Comparison of ENCODE assay signal across 21 cellular contexts in the genomic region with DNA sequence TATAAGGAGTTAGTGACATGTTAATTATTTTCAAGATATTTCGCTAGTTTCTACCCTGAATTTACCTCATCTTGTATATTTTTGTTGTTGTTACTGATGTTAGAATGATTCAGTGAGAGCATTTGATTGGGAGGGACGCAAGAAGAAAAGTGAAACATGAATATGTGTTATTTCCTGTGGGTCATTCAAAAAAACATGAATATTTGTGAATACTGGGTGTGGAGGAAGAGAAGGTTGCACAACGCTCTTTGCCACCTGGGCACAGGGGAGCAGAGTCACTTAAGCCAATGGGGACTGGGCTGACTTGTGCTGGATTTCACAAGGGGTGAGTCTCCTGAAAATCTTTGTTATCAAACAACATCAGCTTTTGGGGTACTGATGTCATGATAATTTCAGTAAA. TPM values are rescaled to one million over a fixed set of nuclear protein-coding genes. Genes with fewer than 3 reads are reported as not detected.
DNase-seq lines count a peak whose midpoint lies in the region; ATAC-seq and TF ChIP-seq lines count a peak whose summit lies in the region.
"Had no signal": no experiment of that assay in that cellular context is flagged by ENCODE, and none has a peak within 500 bp of the region (broad histone marks: within the 10 kb centered on the region; RNA-seq: fewer than 3 reads in every experiment).

No MANE protein-coding gene starts in this region.

- H3K36me3 ChIP-seq in WERI-Rb-1 = no peaks in the 10 kb centered on the region

- H3K36me3 Mint-ChIP-seq in activated T-cell treated with anti-CD3 and anti-CD28 coated beads, Interleukin-2, amount 50 U/mL, for 72 hours (ENCODE audit: insufficient read depth in 2 of 2) = peaks cover 5 to 20% of the 10 kb centered on the region in 2 donors
- H3K36me3 Mint-ChIP-seq in effector memory CD8-positive, alpha-beta T cell (ENCODE audit: insufficient read depth) = peaks cover 17% of the 10 kb centered on the region
- peaks cover 32% of the 10 kb centered on the region for H3K36me3 Mint-ChIP-seq in type B pancreatic cell

- no peaks in the 10 kb centered on the region for H3K9me3 ChIP-seq in WERI-Rb-1 (ENCODE audit: severe bottlenecking)
- H3K9me3 ChIP-seq: esophagus muscularis mucosa had no signal

- ATAC-seq in activated T-cell treated with anti-CD3 and anti-CD28 coated beads, Interleukin-2, amount 50 U/mL, for 72 hours (replicated peaks in 1 of 2) = no peak
- peak; percentile 65 for ATAC-seq in effector memory CD8-positive, alpha-beta T cell (replicated peaks)
- ATAC-seq: activated T-cell treated with anti-CD3 and anti-CD28 coated beads, Interleukin-2, amount 50 U/mL, for 4 hours; K562 had no signal

- no peaks in the 10 kb centered on the region for H3K9me3 Mint-ChIP-seq in activated T-cell treated with anti-CD3 and anti-CD28 coated beads, Interleukin-2, amount 50 U/mL, for 72 hours
- H3K9me3 Mint-ChIP-seq in effector memory CD8-positive, alpha-beta T cell = no peaks in the 10 kb centered on the region
- H3K9me3 Mint-ChIP-seq in type B pancreatic cell = no peaks in the 10 kb centered on the region
- H3K9me3 Mint-ChIP-seq: activated T-cell treated with anti-CD3 and anti-CD28 coated beads, Interleukin-2, amount 50 U/mL, for 4 hours; HFFc6 had no signal

- H3K27ac ChIP-seq in WERI-Rb-1 = no peak overlapping the region
- H3K27ac ChIP-seq: cardiac muscle cell, esophagus muscularis mucosa had no signal

- TF ChIP-seq CTCF in type B pancreatic cell (conservative IDR thresholded peaks at IDR 0.05) (no peak), GM10266 (IDR thresholded peaks at IDR 0.05; ENCODE audit: control insufficient read depth, insufficient read depth, low read depth, missing control alignments) (no peak), WERI-Rb-1 (IDR thresholded peaks at IDR 0.05; ENCODE audit: low read depth, low read length) (no peak)

- peak overlapping the region; percentile 50 for H3K27ac Mint-ChIP-seq in activated T-cell treated with anti-CD3 and anti-CD28 coated beads, Interleukin-2, amount 50 U/mL, for 72 hours
- H3K27ac Mint-ChIP-seq in effector memory CD8-positive, alpha-beta T cell = peak overlapping the region; percentile 77 to 82
- peak overlapping the region; percentile 15 for H3K27ac Mint-ChIP-seq in type B pancreatic cell
- H3K27ac Mint-ChIP-seq: HFFc6 had no signal

- no peak overlapping the region for H3K4me3 Mint-ChIP-seq in activated T-cell treated with anti-CD3 and anti-CD28 coated beads, Interleukin-2, amount 50 U/mL, for 72 hours
- H3K4me3 Mint-ChIP-seq in effector memory CD8-positive, alpha-beta T cell = peak overlapping the region in 1 of 2 donors; percentile 2
- H3K4me3 Mint-ChIP-seq in type B pancreatic cell = no peak overlapping the region
- H3K4me3 Mint-ChIP-seq: activated T-cell treated with anti-CD3 and anti-CD28 coated beads, Interleukin-2, amount 50 U/mL, for 4 hours; HFFc6 had no signal

- peaks cover 48% of the 10 kb centered on the region for H3K4me1 Mint-ChIP-seq in activated T-cell treated with anti-CD3 and anti-CD28 coated beads, Interleukin-2, amount 50 U/mL, for 72 hours (ENCODE audit: low read depth)
- peaks cover 24 to 45% of the 10 kb centered on the region in 2 donors for H3K4me1 Mint-ChIP-seq in effector memory CD8-positive, alpha-beta T cell (ENCODE audit: low read depth in 2 of 2)
- peaks cover 8% of the 10 kb centered on the region for H3K4me1 Mint-ChIP-seq in type B pancreatic cell (ENCODE audit: unreplicated experiment)

- no peak overlapping the region for H3K4me3 ChIP-seq in WERI-Rb-1 (ENCODE audit: low read depth, low read length)
- H3K4me3 ChIP-seq: BLaER1 treated with 17β-estradiol and CSF1 and Interleukin-3, amounts not matched to agents 10 nM and 100 nM; cardiac muscle cell; esophagus muscularis mucosa; K562; smooth muscle cell had no signal

- DNase-seq in activated T-cell treated with anti-CD3 and anti-CD28 coated beads, Interleukin-2, amount 50 U/mL, for 72 hours = no peak
- DNase-seq in activated T-cell treated with anti-CD3 and anti-CD28 coated beads, Interleukin-2, amount 50 U/mL, for 1 hour = no peak
- peak; percentile 64 for DNase-seq in NCI-H460 (ENCODE audit: extremely low read depth, low read depth)
- DNase-seq in effector memory CD8-positive, alpha-beta T cell = no peak
- DNase-seq in type B pancreatic cell (ENCODE audit: extremely low spot score, unreplicated experiment) = no peak
- no peak for DNase-seq in GM10266 (ENCODE audit: extremely low spot score)
- no peak for DNase-seq in WERI-Rb-1
- DNase-seq in activated CD4-positive, alpha-beta T cell treated with anti-CD3 and anti-CD28 coated beads for 1 hour = no peak
- DNase-seq: activated CD4-positive, alpha-beta T cell treated with anti-CD3 and anti-CD28 coated beads, Interleukin-2, amount 50 U/mL, for 48 hours; activated T-cell treated with anti-CD3 and anti-CD28 coated beads, Interleukin-2, amount 50 U/mL, for 4 hours; HFFc6; NCI-H1930; NCI-H446; nucleus accumbens; RPMI8226; stimulated activated CD4-positive, alpha-beta T cell treated with anti-CD3 and anti-CD28 coated beads, Interleukin-4, amount 100 ng/mL, for 1 hour had no signal

- H3K27me3 ChIP-seq in WERI-Rb-1 (ENCODE audit: insufficient read depth, low read depth, severe bottlenecking) = no peaks in the 10 kb centered on the region
- H3K27me3 ChIP-seq: BLaER1 treated with 17β-estradiol and CSF1 and Interleukin-3, amounts not matched to agents 10 nM and 100 nM; cardiac muscle cell; esophagus muscularis mucosa had no signal

- H3K27me3 Mint-ChIP-seq in activated T-cell treated with anti-CD3 and anti-CD28 coated beads, Interleukin-2, amount 50 U/mL, for 72 hours (ENCODE audit: low read depth) = no peaks in the 10 kb centered on the region
- no peaks in the 10 kb centered on the region for H3K27me3 Mint-ChIP-seq in effector memory CD8-positive, alpha-beta T cell
- H3K27me3 Mint-ChIP-seq in type B pancreatic cell = no peaks in the 10 kb centered on the region

RNA-seq across cellular contexts. Expression of a gene that starts 39.5 kb away (rescaled TPM):
- 10 to 100 TPM; 34.8 to 48.5 TPM for total RNA-seq in activated T-cell treated with anti-CD3 and anti-CD28 coated beads, Interleukin-2, amount 50 U/mL, for 72 hours
- 65.2 and 69.3 TPM in 2 replicates for total RNA-seq in NCI-H460 (2014; rRNA removed; shearing (Covaris generic))
- 63.5 and 77.7 TPM in 2 replicates for polyA plus RNA-seq in NCI-H460 (2014; cell fraction: nucleus; rRNA removed)
- total RNA-seq in type B pancreatic cell (ENCODE audit: low replicate concordance) = 28.7 and 31.9 TPM in 2 replicates

Comparison
In these comparisons a context has a peak if more than half of its experiments do, and no peak if none do; other contexts are left out.
1. H3K27ac Mint-ChIP-seq: peak in every context shown above with its lines; median percentile 80 in effector memory CD8-positive, alpha-beta T cell; 50 in activated T-cell treated with anti-CD3 and anti-CD28 coated beads, Interleukin-2, amount 50 U/mL, for 72 hours; 15 in type B pancreatic cell.